Comparison of ENCODE assay signal across 21 cellular contexts in the genomic region with DNA sequence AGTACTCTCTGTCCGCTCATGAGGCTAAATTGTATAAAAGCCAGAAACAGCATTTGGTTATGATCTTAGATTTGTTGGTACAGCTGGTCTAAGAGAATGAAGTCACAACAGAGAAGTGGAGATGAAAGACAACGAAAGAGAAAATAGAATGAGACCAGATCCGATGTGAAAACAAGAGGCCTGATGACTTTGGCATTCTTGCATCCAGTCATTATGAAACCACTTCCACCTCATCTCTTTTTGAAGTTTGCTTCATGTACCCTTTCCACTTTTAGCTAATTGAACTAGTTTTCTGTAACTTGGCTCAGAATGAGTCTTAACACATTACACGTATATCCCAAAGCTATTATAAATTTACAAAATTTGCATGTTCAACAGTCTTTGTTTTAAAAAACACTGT.
A peak's percentile ranks its signal among the peaks of the same experiment; 100 is the strongest.
DNase-seq lines count a peak whose midpoint lies in the region; ATAC-seq, FAIRE-seq and TF ChIP-seq lines count a peak whose summit lies in the region.
"Had no signal": no experiment of that assay in that cellular context is flagged by ENCODE, and none has a peak within 500 bp of the region (broad histone marks: within the 10 kb centered on the region; RNA-seq: fewer than 3 reads in every experiment).

No MANE protein-coding gene starts in this region.

- WGBS in H1 (ENCODE audit: extremely low coverage in 1 of 2, insufficient coverage in 1 of 2, insufficient read length in 1 of 2, insufficient replicate concordance in 2 of 2, low coverage in 1 of 2, low lambda C conversion rate in 2 of 2, missing lambda C conversion rate in 1 of 2), 2 experiments: 99% methylated on average over 4 of the region's 4 CpGs; no CpG with 5 or more reads in 1 of the 2 experiments
- WGBS in mesendoderm (ENCODE audit: extremely low coverage, insufficient coverage, low lambda C conversion rate): no CpG with 5 or more reads among the region's 4 CpGs

- H2BK15ac ChIP-seq in H1 (ENCODE audit: low read length) (no peak overlapping the region), mesendoderm (replicated peaks; ENCODE audit: low read depth) (no peak overlapping the region)

- no peaks in the 10 kb centered on the region for H3K36me3 ChIP-seq in H1 (ENCODE audit: control insufficient read depth in 2 of 4, insufficient read depth in 4 of 4, low read length in 3 of 4)
- H3K36me3 ChIP-seq in mesendoderm (ENCODE audit: control insufficient read depth, insufficient read depth, low read length): no peaks in the 10 kb centered on the region
- H3K36me3 ChIP-seq: BE2C had no signal

- POLR2A ChIA-PET in H1 (lab: Charles Lee; ENCODE audit: partially characterized antibody): no interaction called here

- no peak overlapping the region for H2BK12ac ChIP-seq in H1 (ENCODE audit: low read depth, low read length)

- H3K27me3 ChIP-seq in H1 (replicated peaks in 1 of 4; ENCODE audit: control insufficient read depth in 3 of 4, extremely low read depth in 1 of 4, insufficient read depth in 3 of 4, low read length in 3 of 4): no peaks in the 10 kb centered on the region
- no peaks in the 10 kb centered on the region for H3K27me3 ChIP-seq in mesendoderm (ENCODE audit: insufficient read depth, low read length, poor library complexity)
- H3K27me3 ChIP-seq: BE2C had no signal

- H3K9ac ChIP-seq in H1 (replicated peaks in 1 of 4; ENCODE audit: extremely low read depth in 1 of 4, low read depth in 3 of 4, low read length in 3 of 4) (no peak overlapping the region), mesendoderm (ENCODE audit: low read length) (no peak overlapping the region)
- H3K9ac ChIP-seq: KMS-11 had no signal

- H3K9me3 ChIP-seq in H1 (ENCODE audit: insufficient read depth in 2 of 2, low read depth in 1 of 2, low read length in 1 of 2): no peaks in the 10 kb centered on the region
- H3K9me3 ChIP-seq: BE2C had no signal

- no peak for TF ChIP-seq RAD21 in H1 (IDR thresholded peaks at IDR 0.05 in 1 of 2, conservative IDR thresholded peaks at IDR 0.05 in 1 of 2; ENCODE audit: low read depth in 2 of 2, low read length in 2 of 2)

- no peak overlapping the region for H4K5ac ChIP-seq in H1 (ENCODE audit: insufficient read length, low read depth, low read length)
- H4K5ac ChIP-seq in mesendoderm (ENCODE audit: low read length): no peak overlapping the region

- H3K4ac ChIP-seq in H1 (replicated peaks; ENCODE audit: insufficient read length, low read depth, low read length): no peak overlapping the region
- H3K4ac ChIP-seq in mesendoderm (ENCODE audit: low read depth, low read length): no peak overlapping the region

- H2AK5ac ChIP-seq in H1 (ENCODE audit: low read depth, low read length): no peak overlapping the region
- no peak overlapping the region for H2AK5ac ChIP-seq in mesendoderm (ENCODE audit: low read length)

- FAIRE-seq in H1 (lab: Jason Lieb, UNC): no peak
- FAIRE-seq: A204.1, D721Med, G401.6, GM19239, HepG2, HTR-8/SVneo had no signal

- no peak overlapping the region for H4K91ac ChIP-seq in H1 (replicated peaks; ENCODE audit: insufficient read length, low read length)

- TF ChIP-seq EP300 in H1 (IDR thresholded peaks at IDR 0.05; ENCODE audit: borderline replicate concordance in 1 of 2, low read depth in 2 of 2, low read length in 2 of 2): no peak

- 0 out of 7 replicates have a peak, but pooled peaks cover 0 to 2% (median 0%) of the 10 kb centered on the region in 4 experiments for H3K4me1 ChIP-seq in H1 (replicated peaks in 1 of 4; ENCODE audit: control insufficient read depth in 3 of 4, insufficient read depth in 4 of 4, low read length in 3 of 4)
- H3K4me1 ChIP-seq in mesendoderm (ENCODE audit: control insufficient read depth, low read depth, low read length): no peaks in the 10 kb centered on the region
- H3K4me1 ChIP-seq: BE2C had no signal

- no peak overlapping the region for H3K14ac ChIP-seq in H1 (ENCODE audit: insufficient read length)

- H2BK20ac ChIP-seq in H1 (ENCODE audit: low read length): no peak overlapping the region

- H2BK120ac ChIP-seq in H1 (replicated peaks; ENCODE audit: low read depth, low read length) (no peak overlapping the region), mesendoderm (ENCODE audit: low read depth, low read length) (no peak overlapping the region)

- H3K23ac ChIP-seq in H1 (ENCODE audit: insufficient read length) (no peak overlapping the region), mesendoderm (ENCODE audit: low read length) (no peak overlapping the region)

- no peaks in the 10 kb centered on the region for H3K23me2 ChIP-seq in H1 (ENCODE audit: low read depth, low read length)

- DNase-seq in H1 (ENCODE audit: low read depth in 1 of 2, low spot score in 2 of 2) (no peak), omental fat pad (ENCODE audit: low spot score) (no peak), mesendoderm (no peak), NCI-H226 (no peak), NCI-H146 treated with DMSO at 0.1 percent for 48 hours (lab: John Stamatoyannopoulos, UW; ENCODE audit: unreplicated experiment) (no peak)
- DNase-seq: BE2C; CD4-positive, alpha-beta memory T cell; DMS153; DMS79 treated with DMSO at 0.1 percent for 48 hours; EL; HCEC 1CT; HFFc6 had no signal

- no peak overlapping the region for H3K27ac ChIP-seq in H1 (ENCODE audit: low read depth, low read length)
- H3K27ac ChIP-seq in mesendoderm (ENCODE audit: low read depth, low read length): no peak overlapping the region
- H3K27ac ChIP-seq: KMS-11 had no signal

- H3K18ac ChIP-seq in H1 (ENCODE audit: extremely low read depth, low read length) (no peak overlapping the region), mesendoderm (ENCODE audit: low read length) (no peak overlapping the region)

- H3K56ac ChIP-seq in H1 (replicated peaks; ENCODE audit: insufficient read length, low read depth, low read length) (no peak overlapping the region), mesendoderm (ENCODE audit: low read length) (no peak overlapping the region)

- CTCF ChIA-PET in H1 (lab: Charles Lee; ENCODE audit: partially characterized antibody): interaction anchor here (1.1 kb wide), 1 partner anchor 266 kb away, joined by 3 read pairs; no protein-coding TSS in a partner anchor

- TF ChIP-seq CTCF in H1 (IDR thresholded peaks at IDR 0.05; ENCODE audit: control extremely low read depth in 1 of 3, insufficient read depth in 1 of 3, low read depth in 1 of 3, low read length in 3 of 3) (no peak), omental fat pad (IDR thresholded peaks at IDR 0.05) (no peak)

- H3K4me3 ChIP-seq in H1 (ENCODE audit: extremely low read depth in 1 of 4, insufficient read depth in 2 of 4, low read depth in 3 of 4, low read length in 4 of 4) (no peak overlapping the region), mesendoderm (ENCODE audit: low read length) (no peak overlapping the region)

- H3K79me1 ChIP-seq in H1 (ENCODE audit: low read depth, low read length): no peaks in the 10 kb centered on the region
- H3K79me1 ChIP-seq in mesendoderm (ENCODE audit: low read length): no peaks in the 10 kb centered on the region

- H3K79me2 ChIP-seq in H1 (ENCODE audit: control insufficient read depth in 1 of 2, insufficient read depth in 2 of 2, low read length in 2 of 2): no peaks in the 10 kb centered on the region
- H3K79me2 ChIP-seq in mesendoderm (ENCODE audit: control insufficient read depth, insufficient read depth, low read length): no peaks in the 10 kb centered on the region

- H4K20me1 ChIP-seq in H1 (replicated peaks in 1 of 2; ENCODE audit: control insufficient read depth in 1 of 2, insufficient read depth in 2 of 2, low read length in 2 of 2): no peaks in the 10 kb centered on the region

- H3K4me2 ChIP-seq in H1 (ENCODE audit: insufficient read depth in 1 of 2, low read depth in 2 of 2, low read length in 2 of 2): no peak overlapping the region
- H3K4me2 ChIP-seq in mesendoderm (ENCODE audit: low read length): no peak overlapping the region
- H3K4me2 ChIP-seq: KMS-11 had no signal

- ATAC-seq in GM18867 (IDR thresholded peaks at IDR 0.05; ENCODE audit: unreplicated experiment) (peak; percentile 99), HG03432 (IDR thresholded peaks at IDR 0.05; ENCODE audit: unreplicated experiment) (peak; percentile 97), omental fat pad (ENCODE audit: low FRiP score) (no peak)
- ATAC-seq: HepG2 had no signal

- H2AFZ ChIP-seq in H1 (ENCODE audit: low read length): peak overlapping the region; percentile 88; the same call in 1 of the 2 replicates

- H4K8ac ChIP-seq in H1 (ENCODE audit: extremely low read depth, insufficient read depth, low read length): no peak overlapping the region
- H4K8ac ChIP-seq in mesendoderm (ENCODE audit: low read depth, low read length): no peak overlapping the region

- no peak for TF ChIP-seq POLR2A in H1 (IDR thresholded peaks at IDR 0.05; ENCODE audit: control extremely low read depth in 1 of 2, low read depth in 2 of 2, low read length in 2 of 2)

- no peak overlapping the region for H2BK5ac ChIP-seq in H1 (ENCODE audit: low read depth, low read length)
- H2BK5ac ChIP-seq in mesendoderm (ENCODE audit: low read length): no peak overlapping the region

TF ChIP-seq in H1, 55 proteins besides CTCF, POLR2A, EP300 and RAD21:
- no peak for TF ChIP-seq CHD1 (IDR thresholded peaks at IDR 0.05; ENCODE audit: low read depth, low read length)
- TF ChIP-seq SRF (IDR thresholded peaks at IDR 0.05; ENCODE audit: low read depth, low read length): no peak
- no peak for TF ChIP-seq SP4 (IDR thresholded peaks at IDR 0.05; ENCODE audit: low read length)
- TF ChIP-seq, protein P1, sequence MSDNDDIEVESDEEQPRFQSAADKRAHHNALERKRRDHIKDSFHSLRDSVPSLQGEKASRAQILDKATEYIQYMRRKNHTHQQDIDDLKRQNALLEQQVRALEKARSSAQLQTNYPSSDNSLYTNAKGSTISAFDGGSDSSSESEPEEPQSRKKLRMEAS (IDR thresholded peaks at IDR 0.05): no peak
- no peak for TF ChIP-seq SIX5 (IDR thresholded peaks at IDR 0.05; ENCODE audit: low read depth, low read length)
- no peak for TF ChIP-seq SP1 (IDR thresholded peaks at IDR 0.05; ENCODE audit: low read depth, low read length)
- no peak for TF ChIP-seq KDM5A (IDR thresholded peaks at IDR 0.05; ENCODE audit: low read length)
- TF ChIP-seq KDM1A (IDR thresholded peaks at IDR 0.05; ENCODE audit: borderline replicate concordance, low read length): no peak
- no peak for TF ChIP-seq POU5F1 (IDR thresholded peaks at IDR 0.05; ENCODE audit: low read depth, low read length)
- no peak for TF ChIP-seq BRCA1 (IDR thresholded peaks at IDR 0.05; ENCODE audit: low read depth, low read length)
- TF ChIP-seq JUN (IDR thresholded peaks at IDR 0.05; ENCODE audit: low read depth, low read length): no peak
- no peak for TF ChIP-seq KDM4A (IDR thresholded peaks at IDR 0.05; ENCODE audit: low read depth, low read length, severe bottlenecking)
TF ChIP-seq in H1: peak in this region for 0.
